ENCODE assay signal across 16 cellular contexts in genomic region chr2:143949121-143949848, GRCh38.
DNase-seq lines count a peak whose midpoint lies in the region; ATAC-seq and TF ChIP-seq lines count a peak whose summit lies in the region.
"Had no signal": no experiment of that assay in that cellular context is flagged by ENCODE, and none has a peak within 500 bp of the region (broad histone marks: within the 10 kb centered on the region; RNA-seq: fewer than 3 reads in every experiment).

No MANE protein-coding gene starts in this region.

- H3K27me3 ChIP-seq in upper lobe of left lung, result no peaks in the 10 kb centered on the region
- H3K27me3 ChIP-seq: neutrophil had no signal

- H3K4me1 ChIP-seq in upper lobe of left lung, result peaks cover 0 to 5% (median 0%) of the 10 kb centered on the region in 4 donors
- H3K4me1 ChIP-seq: Caco-2 had no signal

- H3K9me3 ChIP-seq in upper lobe of left lung, result no peaks in the 10 kb centered on the region
- H3K9me3 ChIP-seq: Caco-2, neutrophil, thoracic aorta had no signal

- TF ChIP-seq CTCF in upper lobe of left lung (IDR thresholded peaks at IDR 0.05), result no peak

- peak; percentile 68 for ATAC-seq in GM21529 (IDR thresholded peaks at IDR 0.05; ENCODE audit: unreplicated experiment)
- ATAC-seq in HG03469 (IDR thresholded peaks at IDR 0.05; ENCODE audit: unreplicated experiment), result peak; percentile 70
- ATAC-seq in upper lobe of left lung (ENCODE audit: low FRiP score in 2 of 2), result no peak
- no peak for ATAC-seq in HG03108 (IDR thresholded peaks at IDR 0.05; ENCODE audit: unreplicated experiment)
- ATAC-seq: HCT116 had no signal

- no peak for TF ChIP-seq POLR2A in upper lobe of left lung (IDR thresholded peaks at IDR 0.05)

- DNase-seq in A172 (ENCODE audit: low spot score), result peak; percentile 4
- peak; percentile 51 for DNase-seq in fibroblast of peridontal ligament (ENCODE audit: extremely low read depth)
- DNase-seq in upper lobe of left lung, result no peak
- DNase-seq in OCI-M2 (lab: John Stamatoyannopoulos, UW; ENCODE audit: unreplicated experiment), result no peak
- no peak for DNase-seq in putamen (ENCODE audit: low spot score)
- DNase-seq: activated naive CD4-positive, alpha-beta T cell; Caco-2; MM.1S; NCI-H2171 treated with DMSO at 0.1 percent for 48 hours had no signal

- no peak for TF ChIP-seq EP300 in upper lobe of left lung (IDR thresholded peaks at IDR 0.05)

- peaks cover 0 to 9% (median 0%) of the 10 kb centered on the region in 4 donors for H3K36me3 ChIP-seq in upper lobe of left lung
- H3K36me3 ChIP-seq: thoracic aorta had no signal

- WGBS in upper lobe of left lung, 2 donors, result 83 to 85% methylated on average over 3 of the region's 3 CpGs

- peak overlapping the region in 1 of 4 donors; percentile 16 for H3K27ac ChIP-seq in upper lobe of left lung
- H3K27ac ChIP-seq: neutrophil, thoracic aorta, VCaP had no signal

- H3K4me3 ChIP-seq in upper lobe of left lung, result no peak overlapping the region
- H3K4me3 ChIP-seq: thoracic aorta had no signal

Comparison
In these comparisons a context has a peak if more than half of its experiments do, and no peak if none do; other contexts are left out.
1. DNase-seq: peak in A172 (single experiment) and fibroblast of peridontal ligament (single experiment); none in upper lobe of left lung (0 of 2), OCI-M2 (single experiment) and putamen (single experiment).
2. ATAC-seq: peak in GM21529 (single experiment) and HG03469 (single experiment); none in upper lobe of left lung (0 of 2) and HG03108 (single experiment).